In genomic region chr10:48958598-48959200, GRCh38 we compare ENCODE assay signal across 28 cellular contexts. TPM values are rescaled to one million over a fixed set of nuclear protein-coding genes. Genes with fewer than 3 reads are reported as not detected.
"Had no signal": no experiment of that assay in that cellular context is flagged by ENCODE, and none has a peak within 500 bp of the region (broad histone marks: within the 10 kb centered on the region; RNA-seq: fewer than 3 reads in every experiment).

No MANE protein-coding gene starts in this region.

- H3K27me3 ChIP-seq: brain microvascular endothelial cell, Peyer's patch, SJCRH30 had no signal

- H3K9me3 ChIP-seq: Peyer's patch, SJCRH30, SK-N-SH had no signal

- H3K4me2 ChIP-seq: SK-N-SH had no signal

- H3K9ac ChIP-seq: SK-N-SH had no signal

- H3K4me1 Mint-ChIP-seq: activated CD4-positive, alpha-beta T cell treated with anti-CD3 and anti-CD28 coated beads for 36 hours had no signal

- H3K27ac ChIP-seq: brain microvascular endothelial cell, cardiac muscle cell, Peyer's patch, RWPE1, SJCRH30, VCaP had no signal

- H3K9me3 Mint-ChIP-seq: activated naive CD4-positive, alpha-beta T cell treated with anti-CD3 and anti-CD28 coated beads, Interleukin-2, amount 50 U/mL, for 72 hours had no signal

- H3K4me3 ChIP-seq: cardiac muscle cell, Peyer's patch, SJCRH30 had no signal

- H3K27me3 Mint-ChIP-seq: activated CD4-positive, alpha-beta T cell treated with anti-CD3 and anti-CD28 coated beads for 36 hours had no signal

- H3K27ac Mint-ChIP-seq: activated CD4-positive, alpha-beta T cell treated with anti-CD3 and anti-CD28 coated beads for 36 hours; activated CD8-positive, alpha-beta T cell treated with anti-CD3 and anti-CD28 coated beads, Interleukin-2, amount 10 ng/mL, durations not matched to agents 7 days and 5 days had no signal

- H3K36me3 ChIP-seq: brain microvascular endothelial cell, cardiac muscle cell, Peyer's patch, SJCRH30 had no signal

- ATAC-seq: activated CD4-positive, alpha-beta T cell treated with anti-CD3 and anti-CD28 coated beads for 36 hours; activated CD8-positive, alpha-beta T cell treated with anti-CD3 and anti-CD28 coated beads, Interleukin-2, amount 10 ng/mL, durations not matched to agents 7 days and 5 days; activated naive CD4-positive, alpha-beta T cell treated with anti-CD3 and anti-CD28 coated beads, Interleukin-2, amount 50 U/mL, for 72 hours had no signal

- H3K36me3 Mint-ChIP-seq: activated naive CD4-positive, alpha-beta T cell treated with anti-CD3 and anti-CD28 coated beads, Interleukin-2, amount 50 U/mL, for 72 hours had no signal

- DNase-seq: activated CD4-positive, alpha-beta T cell treated with anti-CD3 and anti-CD28 coated beads for 36 hours; activated CD4-positive, alpha-beta T cell treated with anti-CD3 and anti-CD28 coated beads, Interleukin-2, amount 50 U/mL, for 4 hours; activated CD8-positive, alpha-beta memory T cell treated with anti-CD3 and anti-CD28 coated beads, Interleukin-2, amount 50 U/mL, for 48 hours; activated CD8-positive, alpha-beta T cell treated with anti-CD3 and anti-CD28 coated beads, Interleukin-2, amount 10 ng/mL, durations not matched to agents 7 days and 5 days; activated naive CD4-positive, alpha-beta T cell treated with Interleukin-2 at 50 U/mL for 16 hours; activated T-cell treated with anti-CD3 and anti-CD28 coated beads, Interleukin-2, amount 50 U/mL, for 1 hour; brain microvascular endothelial cell; NCI-H1048; NCI-H146; NCI-H187 treated with DMSO at 0.1 percent for 48 hours; NCI-H2081 treated with DMSO at 0.1 percent for 48 hours; NCI-H446; NCI-H524; NCI-H748 treated with DMSO at 0.1 percent for 48 hours; OCI-M1; Right ventricle myocardium superior; SJCRH30; SK-N-SH; T-helper 1 cell had no signal

- H3K4me3 Mint-ChIP-seq: activated CD4-positive, alpha-beta T cell treated with anti-CD3 and anti-CD28 coated beads for 36 hours; activated CD8-positive, alpha-beta T cell treated with anti-CD3 and anti-CD28 coated beads, Interleukin-2, amount 10 ng/mL, durations not matched to agents 7 days and 5 days had no signal

- H3K4me1 ChIP-seq: Peyer's patch, SJCRH30 had no signal

RNA-seq across cellular contexts. Expression of gene LRRC18, which starts 19.1 kb away (rescaled TPM):
- total RNA-seq: activated CD4-positive, alpha-beta T cell treated with anti-CD3 and anti-CD28 coated beads for 36 hours; activated naive CD4-positive, alpha-beta T cell treated with anti-CD3 and anti-CD28 coated beads, Interleukin-2, amount 50 U/mL, for 72 hours; cardiac muscle cell; LHCN-M2; M059J; Right ventricle myocardium superior; SJCRH30; T-helper 2 cell treated with Interferon-gamma antibody and Interleukin-4, amounts not matched to agents 100 ng/mL and 5 ng/mL, for 36 hours had no signal
- polyA plus RNA-seq: adipose tissue, cardiac muscle cell, SK-N-SH had no signal
